In the genomic region with DNA sequence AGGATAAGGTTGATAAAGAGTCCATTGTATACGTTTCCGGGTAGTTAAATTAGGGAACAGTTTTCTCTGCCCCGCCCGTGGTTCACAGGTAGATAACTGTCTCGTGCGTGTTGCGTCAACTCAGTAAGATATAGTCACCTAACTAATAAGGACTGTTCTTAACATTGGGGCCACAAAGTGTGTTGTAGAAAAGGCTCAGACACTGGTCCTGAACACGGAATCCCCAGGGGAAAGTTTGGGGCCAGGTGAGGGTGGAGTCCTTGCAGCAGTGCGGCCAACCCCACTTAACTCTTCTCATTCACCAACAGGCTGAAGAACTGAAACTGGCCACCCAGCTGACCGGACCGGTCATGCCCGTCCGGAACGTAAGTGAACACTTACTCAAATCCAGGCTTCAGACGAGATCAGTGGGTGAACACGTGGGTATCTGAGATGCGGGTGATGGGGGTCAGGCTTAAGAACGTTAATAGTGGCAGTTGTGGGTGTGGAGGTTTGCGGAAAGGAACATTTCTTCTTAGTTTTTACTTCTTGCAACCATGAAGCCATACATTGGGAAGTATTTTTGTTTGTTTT, we compare ENCODE assay signal across 2 cellular contexts.
TF ChIP-seq lines count a peak whose summit lies in the region.

No MANE protein-coding gene starts in this region.

TF ChIP-seq in IMR-90, 13 proteins besides CTCF, POLR2A, EP300 and RAD21:
- TF ChIP-seq, protein P1, sequence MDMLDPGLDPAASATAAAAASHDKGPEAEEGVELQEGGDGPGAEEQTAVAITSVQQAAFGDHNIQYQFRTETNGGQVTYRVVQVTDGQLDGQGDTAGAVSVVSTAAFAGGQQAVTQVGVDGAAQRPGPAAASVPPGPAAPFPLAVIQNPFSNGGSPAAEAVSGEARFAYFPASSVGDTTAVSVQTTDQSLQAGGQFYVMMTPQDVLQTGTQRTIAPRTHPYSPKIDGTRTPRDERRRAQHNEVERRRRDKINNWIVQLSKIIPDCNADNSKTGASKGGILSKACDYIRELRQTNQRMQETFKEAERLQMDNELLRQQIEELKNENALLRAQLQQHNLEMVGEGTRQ (IDR thresholded peaks at IDR 0.05; ENCODE audit: low read depth, low read length) = no peak
- TF ChIP-seq MAFK (IDR thresholded peaks at IDR 0.05; ENCODE audit: low read depth, low read length) (no peak), MAZ (IDR thresholded peaks at IDR 0.05; ENCODE audit: borderline replicate concordance, low read depth, low read length) (no peak), RFX5 (IDR thresholded peaks at IDR 0.05; ENCODE audit: low read depth, low read length) (no peak), RCOR1 (IDR thresholded peaks at IDR 0.05; ENCODE audit: insufficient replicate concordance, low read length) (no peak), MXI1 (IDR thresholded peaks at IDR 0.05; ENCODE audit: borderline replicate concordance, low read depth, low read length) (peak; percentile 21; the same call in 1 of the 2 replicates)
- TF ChIP-seq, protein P2, sequence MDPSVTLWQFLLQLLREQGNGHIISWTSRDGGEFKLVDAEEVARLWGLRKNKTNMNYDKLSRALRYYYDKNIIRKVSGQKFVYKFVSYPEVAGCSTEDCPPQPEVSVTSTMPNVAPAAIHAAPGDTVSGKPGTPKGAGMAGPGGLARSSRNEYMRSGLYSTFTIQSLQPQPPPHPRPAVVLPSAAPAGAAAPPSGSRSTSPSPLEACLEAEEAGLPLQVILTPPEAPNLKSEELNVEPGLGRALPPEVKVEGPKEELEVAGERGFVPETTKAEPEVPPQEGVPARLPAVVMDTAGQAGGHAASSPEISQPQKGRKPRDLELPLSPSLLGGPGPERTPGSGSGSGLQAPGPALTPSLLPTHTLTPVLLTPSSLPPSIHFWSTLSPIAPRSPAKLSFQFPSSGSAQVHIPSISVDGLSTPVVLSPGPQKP (IDR thresholded peaks at IDR 0.05; ENCODE audit: borderline replicate concordance, low read depth, low read length) = no peak

TF ChIP-seq in K562, 482 proteins besides CTCF, POLR2A, EP300 and RAD21 (continues in another document):
- TF ChIP-seq, protein P3, sequence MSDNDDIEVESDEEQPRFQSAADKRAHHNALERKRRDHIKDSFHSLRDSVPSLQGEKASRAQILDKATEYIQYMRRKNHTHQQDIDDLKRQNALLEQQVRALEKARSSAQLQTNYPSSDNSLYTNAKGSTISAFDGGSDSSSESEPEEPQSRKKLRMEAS (CRISPR knock-in tag; IDR thresholded peaks at IDR 0.05) = peak; percentile 61; the same call in 1 of the 2 replicates
- TF ChIP-seq C11orf30 (IDR thresholded peaks at IDR 0.05; ENCODE audit: low read depth) (no peak), ZEB2 (IDR thresholded peaks at IDR 0.05) (peak; percentile 66; the same call in 1 of the 2 replicates), KDM5B (IDR thresholded peaks at IDR 0.05; ENCODE audit: insufficient replicate concordance, low read depth, low read length) (peak; percentile 0), ZNF589 (CRISPR knock-in tag; IDR thresholded peaks at IDR 0.05; ENCODE audit: low read depth) (no peak), ZFP36 (IDR thresholded peaks at IDR 0.05; ENCODE audit: low read depth, low read length, partially characterized antibody) (no peak), ZNF77 (CRISPR knock-in tag; IDR thresholded peaks at IDR 0.05) (no peak), PURB (CRISPR knock-in tag; IDR thresholded peaks at IDR 0.05; ENCODE audit: low read depth) (no peak), ETV6 (IDR thresholded peaks at IDR 0.05; ENCODE audit: borderline replicate concordance in 1 of 2, low read depth in 2 of 2, low read length in 1 of 2) (no peak), ETV6 (CRISPR knock-in tag; IDR thresholded peaks at IDR 0.05; ENCODE audit: borderline replicate concordance) (no peak), ZNF12 (CRISPR knock-in tag; IDR thresholded peaks at IDR 0.05) (no peak), SAP30 (IDR thresholded peaks at IDR 0.05; ENCODE audit: borderline replicate concordance, insufficient read depth, low read depth, low read length, poor library complexity, severe bottlenecking) (peak; percentile 62), SP1 (CRISPR knock-in tag; IDR thresholded peaks at IDR 0.05) (0 out of 2 replicates have a peak, but pooled peaks have one; percentile 25), ZC3H11A (IDR thresholded peaks at IDR 0.05; ENCODE audit: low read depth, low read length) (no peak), MYC (IDR thresholded peaks at IDR 0.05; ENCODE audit: low read depth, low read length) (no peak), MYC (CRISPR knock-in tag; IDR thresholded peaks at IDR 0.05; ENCODE audit: borderline replicate concordance, low read depth) (no peak), ZC3H8 (IDR thresholded peaks at IDR 0.05) (no peak), MCM3 (IDR thresholded peaks at IDR 0.05) (no peak)
- TF ChIP-seq, protein P4, sequence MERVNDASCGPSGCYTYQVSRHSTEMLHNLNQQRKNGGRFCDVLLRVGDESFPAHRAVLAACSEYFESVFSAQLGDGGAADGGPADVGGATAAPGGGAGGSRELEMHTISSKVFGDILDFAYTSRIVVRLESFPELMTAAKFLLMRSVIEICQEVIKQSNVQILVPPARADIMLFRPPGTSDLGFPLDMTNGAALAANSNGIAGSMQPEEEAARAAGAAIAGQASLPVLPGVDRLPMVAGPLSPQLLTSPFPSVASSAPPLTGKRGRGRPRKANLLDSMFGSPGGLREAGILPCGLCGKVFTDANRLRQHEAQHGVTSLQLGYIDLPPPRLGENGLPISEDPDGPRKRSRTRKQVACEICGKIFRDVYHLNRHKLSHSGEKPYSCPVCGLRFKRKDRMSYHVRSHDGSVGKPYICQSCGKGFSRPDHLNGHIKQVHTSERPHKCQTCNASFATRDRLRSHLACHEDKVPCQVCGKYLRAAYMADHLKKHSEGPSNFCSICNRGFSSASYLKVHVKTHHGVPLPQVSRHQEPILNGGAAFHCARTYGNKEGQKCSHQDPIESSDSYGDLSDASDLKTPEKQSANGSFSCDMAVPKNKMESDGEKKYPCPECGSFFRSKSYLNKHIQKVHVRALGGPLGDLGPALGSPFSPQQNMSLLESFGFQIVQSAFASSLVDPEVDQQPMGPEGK (CRISPR knock-in tag; IDR thresholded peaks at IDR 0.05; ENCODE audit: borderline replicate concordance) = no peak
- TF ChIP-seq, protein P5, sequence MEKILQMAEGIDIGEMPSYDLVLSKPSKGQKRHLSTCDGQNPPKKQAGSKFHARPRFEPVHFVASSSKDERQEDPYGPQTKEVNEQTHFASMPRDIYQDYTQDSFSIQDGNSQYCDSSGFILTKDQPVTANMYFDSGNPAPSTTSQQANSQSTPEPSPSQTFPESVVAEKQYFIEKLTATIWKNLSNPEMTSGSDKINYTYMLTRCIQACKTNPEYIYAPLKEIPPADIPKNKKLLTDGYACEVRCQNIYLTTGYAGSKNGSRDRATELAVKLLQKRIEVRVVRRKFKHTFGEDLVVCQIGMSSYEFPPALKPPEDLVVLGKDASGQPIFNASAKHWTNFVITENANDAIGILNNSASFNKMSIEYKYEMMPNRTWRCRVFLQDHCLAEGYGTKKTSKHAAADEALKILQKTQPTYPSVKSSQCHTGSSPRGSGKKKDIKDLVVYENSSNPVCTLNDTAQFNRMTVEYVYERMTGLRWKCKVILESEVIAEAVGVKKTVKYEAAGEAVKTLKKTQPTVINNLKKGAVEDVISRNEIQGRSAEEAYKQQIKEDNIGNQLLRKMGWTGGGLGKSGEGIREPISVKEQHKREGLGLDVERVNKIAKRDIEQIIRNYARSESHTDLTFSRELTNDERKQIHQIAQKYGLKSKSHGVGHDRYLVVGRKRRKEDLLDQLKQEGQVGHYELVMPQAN (IDR thresholded peaks at IDR 0.05; ENCODE audit: borderline replicate concordance) = peak; percentile 66
- TF ChIP-seq, protein P6, sequence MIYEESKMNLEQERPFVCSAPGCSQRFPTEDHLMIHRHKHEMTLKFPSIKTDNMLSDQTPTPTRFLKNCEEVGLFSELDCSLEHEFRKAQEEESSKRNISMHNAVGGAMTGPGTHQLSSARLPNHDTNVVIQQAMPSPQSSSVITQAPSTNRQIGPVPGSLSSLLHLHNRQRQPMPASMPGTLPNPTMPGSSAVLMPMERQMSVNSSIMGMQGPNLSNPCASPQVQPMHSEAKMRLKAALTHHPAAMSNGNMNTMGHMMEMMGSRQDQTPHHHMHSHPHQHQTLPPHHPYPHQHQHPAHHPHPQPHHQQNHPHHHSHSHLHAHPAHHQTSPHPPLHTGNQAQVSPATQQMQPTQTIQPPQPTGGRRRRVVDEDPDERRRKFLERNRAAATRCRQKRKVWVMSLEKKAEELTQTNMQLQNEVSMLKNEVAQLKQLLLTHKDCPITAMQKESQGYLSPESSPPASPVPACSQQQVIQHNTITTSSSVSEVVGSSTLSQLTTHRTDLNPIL (CRISPR knock-in tag; IDR thresholded peaks at IDR 0.05) = no peak
- TF ChIP-seq, protein P7, sequence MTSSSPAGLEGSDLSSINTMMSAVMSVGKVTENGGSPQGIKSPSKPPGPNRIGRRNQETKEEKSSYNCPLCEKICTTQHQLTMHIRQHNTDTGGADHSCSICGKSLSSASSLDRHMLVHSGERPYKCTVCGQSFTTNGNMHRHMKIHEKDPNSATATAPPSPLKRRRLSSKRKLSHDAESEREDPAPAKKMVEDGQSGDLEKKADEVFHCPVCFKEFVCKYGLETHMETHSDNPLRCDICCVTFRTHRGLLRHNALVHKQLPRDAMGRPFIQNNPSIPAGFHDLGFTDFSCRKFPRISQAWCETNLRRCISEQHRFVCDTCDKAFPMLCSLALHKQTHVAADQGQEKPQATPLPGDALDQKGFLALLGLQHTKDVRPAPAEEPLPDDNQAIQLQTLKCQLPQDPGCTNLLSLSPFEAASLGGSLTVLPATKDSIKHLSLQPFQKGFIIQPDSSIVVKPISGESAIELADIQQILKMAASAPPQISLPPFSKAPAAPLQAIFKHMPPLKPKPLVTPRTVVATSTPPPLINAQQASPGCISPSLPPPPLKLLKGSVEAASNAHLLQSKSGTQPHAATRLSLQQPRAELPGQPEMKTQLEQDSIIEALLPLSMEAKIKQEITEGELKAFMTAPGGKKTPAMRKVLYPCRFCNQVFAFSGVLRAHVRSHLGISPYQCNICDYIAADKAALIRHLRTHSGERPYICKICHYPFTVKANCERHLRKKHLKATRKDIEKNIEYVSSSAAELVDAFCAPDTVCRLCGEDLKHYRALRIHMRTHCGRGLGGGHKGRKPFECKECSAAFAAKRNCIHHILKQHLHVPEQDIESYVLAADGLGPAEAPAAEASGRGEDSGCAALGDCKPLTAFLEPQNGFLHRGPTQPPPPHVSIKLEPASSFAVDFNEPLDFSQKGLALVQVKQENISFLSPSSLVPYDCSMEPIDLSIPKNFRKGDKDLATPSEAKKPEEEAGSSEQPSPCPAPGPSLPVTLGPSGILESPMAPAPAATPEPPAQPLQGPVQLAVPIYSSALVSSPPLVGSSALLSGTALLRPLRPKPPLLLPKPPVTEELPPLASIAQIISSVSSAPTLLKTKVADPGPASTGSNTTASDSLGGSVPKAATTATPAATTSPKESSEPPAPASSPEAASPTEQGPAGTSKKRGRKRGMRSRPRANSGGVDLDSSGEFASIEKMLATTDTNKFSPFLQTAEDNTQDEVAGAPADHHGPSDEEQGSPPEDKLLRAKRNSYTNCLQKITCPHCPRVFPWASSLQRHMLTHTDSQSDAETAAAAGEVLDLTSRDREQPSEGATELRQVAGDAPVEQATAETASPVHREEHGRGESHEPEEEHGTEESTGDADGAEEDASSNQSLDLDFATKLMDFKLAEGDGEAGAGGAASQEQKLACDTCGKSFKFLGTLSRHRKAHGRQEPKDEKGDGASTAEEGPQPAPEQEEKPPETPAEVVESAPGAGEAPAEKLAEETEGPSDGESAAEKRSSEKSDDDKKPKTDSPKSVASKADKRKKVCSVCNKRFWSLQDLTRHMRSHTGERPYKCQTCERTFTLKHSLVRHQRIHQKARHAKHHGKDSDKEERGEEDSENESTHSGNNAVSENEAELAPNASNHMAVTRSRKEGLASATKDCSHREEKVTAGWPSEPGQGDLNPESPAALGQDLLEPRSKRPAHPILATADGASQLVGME (CRISPR knock-in tag; IDR thresholded peaks at IDR 0.05) = no peak
- TF ChIP-seq, protein P8, sequence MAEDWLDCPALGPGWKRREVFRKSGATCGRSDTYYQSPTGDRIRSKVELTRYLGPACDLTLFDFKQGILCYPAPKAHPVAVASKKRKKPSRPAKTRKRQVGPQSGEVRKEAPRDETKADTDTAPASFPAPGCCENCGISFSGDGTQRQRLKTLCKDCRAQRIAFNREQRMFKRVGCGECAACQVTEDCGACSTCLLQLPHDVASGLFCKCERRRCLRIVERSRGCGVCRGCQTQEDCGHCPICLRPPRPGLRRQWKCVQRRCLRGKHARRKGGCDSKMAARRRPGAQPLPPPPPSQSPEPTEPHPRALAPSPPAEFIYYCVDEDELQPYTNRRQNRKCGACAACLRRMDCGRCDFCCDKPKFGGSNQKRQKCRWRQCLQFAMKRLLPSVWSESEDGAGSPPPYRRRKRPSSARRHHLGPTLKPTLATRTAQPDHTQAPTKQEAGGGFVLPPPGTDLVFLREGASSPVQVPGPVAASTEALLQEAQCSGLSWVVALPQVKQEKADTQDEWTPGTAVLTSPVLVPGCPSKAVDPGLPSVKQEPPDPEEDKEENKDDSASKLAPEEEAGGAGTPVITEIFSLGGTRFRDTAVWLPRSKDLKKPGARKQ (CRISPR knock-in tag; IDR thresholded peaks at IDR 0.05) = no peak
- TF ChIP-seq, protein P9, sequence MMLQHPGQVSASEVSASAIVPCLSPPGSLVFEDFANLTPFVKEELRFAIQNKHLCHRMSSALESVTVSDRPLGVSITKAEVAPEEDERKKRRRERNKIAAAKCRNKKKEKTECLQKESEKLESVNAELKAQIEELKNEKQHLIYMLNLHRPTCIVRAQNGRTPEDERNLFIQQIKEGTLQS (IDR thresholded peaks at IDR 0.05) = 0 out of 2 replicates have a peak, but pooled peaks have one; percentile 34
- TF ChIP-seq, protein P9 (CRISPR knock-in tag; conservative IDR thresholded peaks at IDR 0.05) = no peak
- TF ChIP-seq, protein P10, sequence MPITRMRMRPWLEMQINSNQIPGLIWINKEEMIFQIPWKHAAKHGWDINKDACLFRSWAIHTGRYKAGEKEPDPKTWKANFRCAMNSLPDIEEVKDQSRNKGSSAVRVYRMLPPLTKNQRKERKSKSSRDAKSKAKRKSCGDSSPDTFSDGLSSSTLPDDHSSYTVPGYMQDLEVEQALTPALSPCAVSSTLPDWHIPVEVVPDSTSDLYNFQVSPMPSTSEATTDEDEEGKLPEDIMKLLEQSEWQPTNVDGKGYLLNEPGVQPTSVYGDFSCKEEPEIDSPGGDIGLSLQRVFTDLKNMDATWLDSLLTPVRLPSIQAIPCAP (CRISPR knock-in tag; IDR thresholded peaks at IDR 0.05; ENCODE audit: borderline replicate concordance) = no peak
- TF ChIP-seq, protein P11, sequence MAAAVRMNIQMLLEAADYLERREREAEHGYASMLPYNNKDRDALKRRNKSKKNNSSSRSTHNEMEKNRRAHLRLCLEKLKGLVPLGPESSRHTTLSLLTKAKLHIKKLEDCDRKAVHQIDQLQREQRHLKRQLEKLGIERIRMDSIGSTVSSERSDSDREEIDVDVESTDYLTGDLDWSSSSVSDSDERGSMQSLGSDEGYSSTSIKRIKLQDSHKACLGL (CRISPR knock-in tag; IDR thresholded peaks at IDR 0.05; ENCODE audit: borderline replicate concordance, poor library complexity, severe bottlenecking) = no peak
- TF ChIP-seq, protein P12, sequence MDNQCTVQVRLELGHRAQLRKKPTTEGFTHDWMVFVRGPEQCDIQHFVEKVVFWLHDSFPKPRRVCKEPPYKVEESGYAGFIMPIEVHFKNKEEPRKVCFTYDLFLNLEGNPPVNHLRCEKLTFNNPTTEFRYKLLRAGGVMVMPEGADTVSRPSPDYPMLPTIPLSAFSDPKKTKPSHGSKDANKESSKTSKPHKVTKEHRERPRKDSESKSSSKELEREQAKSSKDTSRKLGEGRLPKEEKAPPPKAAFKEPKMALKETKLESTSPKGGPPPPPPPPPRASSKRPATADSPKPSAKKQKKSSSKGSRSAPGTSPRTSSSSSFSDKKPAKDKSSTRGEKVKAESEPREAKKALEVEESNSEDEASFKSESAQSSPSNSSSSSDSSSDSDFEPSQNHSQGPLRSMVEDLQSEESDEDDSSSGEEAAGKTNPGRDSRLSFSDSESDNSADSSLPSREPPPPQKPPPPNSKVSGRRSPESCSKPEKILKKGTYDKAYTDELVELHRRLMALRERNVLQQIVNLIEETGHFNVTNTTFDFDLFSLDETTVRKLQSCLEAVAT (IDR thresholded peaks at IDR 0.05) = 0 out of 4 replicates have a peak, but pooled peaks of 1 of the 2 experiments have one; percentile 17
